8 cellular contexts compared by ENCODE assay signal in the genomic region with DNA sequence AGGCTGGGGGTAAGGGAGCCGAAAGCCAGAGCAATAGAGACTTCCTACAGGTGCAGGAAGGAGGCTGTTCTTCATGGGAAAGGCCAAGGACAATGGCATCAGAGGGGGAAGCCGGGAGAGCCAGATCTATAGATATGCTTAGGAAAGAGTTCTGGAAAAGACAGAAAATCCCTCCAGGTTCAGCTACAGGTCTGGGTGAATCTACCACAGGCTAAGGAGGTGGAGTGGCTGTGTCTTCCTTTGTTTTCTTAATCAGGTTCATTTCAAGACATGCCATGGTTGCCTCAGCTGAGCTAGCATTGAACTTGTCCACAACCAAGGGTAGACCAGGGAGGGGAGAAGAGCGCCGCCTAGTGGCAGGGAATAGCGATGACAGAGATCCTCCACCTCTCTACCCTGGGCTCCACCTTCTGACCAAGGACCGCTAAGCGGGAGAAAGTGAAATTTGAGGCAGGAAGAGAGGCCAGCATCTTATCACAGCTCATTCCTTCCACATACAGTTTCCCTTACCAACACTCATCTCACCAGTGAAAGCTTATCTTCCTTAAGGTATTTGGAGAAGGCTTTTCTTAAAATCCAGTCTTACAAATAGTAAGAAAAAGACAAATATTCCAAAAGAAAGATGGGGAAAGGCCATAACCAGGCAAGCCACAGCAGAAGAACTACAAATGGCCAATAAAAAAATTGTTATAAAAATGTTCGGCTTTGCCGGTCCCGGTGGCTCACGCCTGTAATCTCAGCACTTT.
A peak's percentile ranks its signal among the peaks of the same experiment; 100 is the strongest.
DNase-seq lines count a peak whose midpoint lies in the region; ATAC-seq and TF ChIP-seq lines count a peak whose summit lies in the region.

No MANE protein-coding gene starts in this region.

- in situ Hi-C loops in HAP-1 (cut with MboI; ENCODE audit: low sequenced_read_pairs), result no loop called here

- peak in 2 of 4 experiments; percentile 15 to 44 for TF ChIP-seq CTCF in gastroesophageal sphincter (IDR thresholded peaks at IDR 0.05)

- no peaks in the 10 kb centered on the region for H3K36me3 ChIP-seq in HAP-1 (replicated peaks)
- no peaks in the 10 kb centered on the region for H3K36me3 ChIP-seq in gastroesophageal sphincter

- TF ChIP-seq POLR2A in gastroesophageal sphincter (IDR thresholded peaks at IDR 0.05), result no peak

- ATAC-seq in left ventricle myocardium superior (peak; percentile 65), gastroesophageal sphincter (no peak)

- TF ChIP-seq EP300 in gastroesophageal sphincter (IDR thresholded peaks at IDR 0.05), result no peak

- H3K4me1 ChIP-seq in HAP-1 (peaks cover 6% of the 10 kb centered on the region), gastroesophageal sphincter (no peaks in the 10 kb centered on the region)

- intact Hi-C loops in left ventricle myocardium superior (cut with micrococcal nuclease), result no loop called here

- WGBS in gastroesophageal sphincter (ENCODE audit: low coverage in 1 of 2), 2 donors, result 9 to 67% methylated on average over 3 to 10 of the region's 11 CpGs

- no peak overlapping the region for H3K27ac ChIP-seq in gastroesophageal sphincter

- DNase-seq in DMS 273 (lab: John Stamatoyannopoulos, UW; ENCODE audit: unreplicated experiment), result peak; percentile 61
- DNase-seq in DMS 273 treated with DMSO at 0.1 percent for 48 hours (lab: John Stamatoyannopoulos, UW), result no peak
- peak; percentile 70 to 86 for DNase-seq in HAP-1 (ENCODE audit: low spot score in 2 of 2)
- DNase-seq in NCI-H748 (lab: John Stamatoyannopoulos, UW; ENCODE audit: unreplicated experiment), result peak; percentile 16
- peak; percentile 83 for DNase-seq in activated CD8-positive, alpha-beta memory T cell treated with anti-CD3 and anti-CD28 coated beads, Interleukin-2, amount 50 U/mL, for 48 hours
- DNase-seq in left ventricle myocardium superior, result peak; percentile 38
- peak in 2 of 3 experiments; percentile 7 to 37 for DNase-seq in stimulated activated CD4-positive, alpha-beta T cell treated with anti-CD3 and anti-CD28 coated beads, TNF-alpha, amount 100 ng/mL, for 24 hours (ENCODE audit: low read depth in 3 of 3)

- no peak overlapping the region for H3K4me3 ChIP-seq in HAP-1
- no peak overlapping the region for H3K4me3 ChIP-seq in gastroesophageal sphincter

- H3K27me3 ChIP-seq in HAP-1 (ENCODE audit: low read depth) (no peaks in the 10 kb centered on the region), gastroesophageal sphincter (no peaks in the 10 kb centered on the region)

- no peaks in the 10 kb centered on the region for H3K9me3 ChIP-seq in HAP-1
- no peaks in the 10 kb centered on the region for H3K9me3 ChIP-seq in gastroesophageal sphincter
